ENCODE assay signal across 28 cellular contexts in genomic region chr2:17605691-17606090, GRCh38.
"Had no signal": no experiment of that assay in that cellular context is flagged by ENCODE, and none has a peak within 500 bp of the region (broad histone marks: within the 10 kb centered on the region; RNA-seq: fewer than 3 reads in every experiment).

No MANE protein-coding gene starts in this region.

- H3K27ac Mint-ChIP-seq: immature natural killer cell; mesothelial cell of epicardium; naive B cell; natural killer cell; nephron progenitor cell; neural progenitor cell; stimulated activated memory B cell treated with anti-CD40 and anti-IgM and Interleukin-4, amounts not matched to agents 10 μg/mL and 1 μg/mL and 100 μg/mL, for 72 hours; stimulated activated naive CD8-positive, alpha-beta T cell treated with anti-CD3 and anti-CD28 coated beads, Interleukin-15, amount 100 ng/mL, for 72 hours; type B pancreatic cell had no signal

- H3K36me3 ChIP-seq: left ventricle myocardium inferior, neural progenitor cell, neutrophil, right lobe of liver, tibial nerve, uterus had no signal

- H3K27me3 Mint-ChIP-seq: type B pancreatic cell had no signal

- H3K4me2 ChIP-seq: neural progenitor cell, smooth muscle cell had no signal

- H3K27me3 ChIP-seq: neural progenitor cell, neutrophil, right lobe of liver, tibial nerve, uterus had no signal

- H3K36me3 Mint-ChIP-seq: immature natural killer cell; mesothelial cell of epicardium; naive B cell; natural killer cell; neural progenitor cell; stimulated activated memory B cell treated with anti-CD40 and anti-IgM and Interleukin-4, amounts not matched to agents 10 μg/mL and 1 μg/mL and 100 μg/mL, for 72 hours; type B pancreatic cell had no signal

- FAIRE-seq: islet of Langerhans had no signal

- H3K4me3 Mint-ChIP-seq: immature natural killer cell; mesothelial cell of epicardium; naive B cell; natural killer cell; nephron progenitor cell; neural progenitor cell; stimulated activated memory B cell treated with anti-CD40 and anti-IgM and Interleukin-4, amounts not matched to agents 10 μg/mL and 1 μg/mL and 100 μg/mL, for 72 hours; stimulated activated naive CD8-positive, alpha-beta T cell treated with anti-CD3 and anti-CD28 coated beads, Interleukin-15, amount 100 ng/mL, for 72 hours; type B pancreatic cell had no signal

- DNase-seq: hypothalamus; immature natural killer cell; left ventricle myocardium inferior; mesendoderm; naive B cell; natural killer cell; nephron progenitor cell; occipital lobe; psoas muscle; right lobe of liver; stimulated activated CD4-positive, alpha-beta T cell treated with anti-CD3 and anti-CD28 coated beads, Interleukin-1b, Interleukin-23, amount 100 ng/mL, for 48 hours; stimulated activated CD4-positive, alpha-beta T cell treated with anti-CD3 and anti-CD28 coated beads, Interleukin-2, amount 100 ng/mL, for 48 hours; stimulated activated CD4-positive, alpha-beta T cell treated with anti-CD3 and anti-CD28 coated beads, Interleukin-4, amount 100 ng/mL, for 4 hours; stimulated activated CD8-positive, alpha-beta memory T cell treated with anti-CD3 and anti-CD28 coated beads, Interleukin-4, amount 100 ng/mL, for 48 hours; stimulated activated naive CD4-positive, alpha-beta T cell treated with Interleukin-2 at 50 U/mL for 16 hours; stimulated activated naive CD8-positive, alpha-beta T cell treated with anti-CD3 and anti-CD28 coated beads, Interleukin-15, amount 100 ng/mL, for 72 hours; substantia nigra; uterus had no signal

- H3K27ac ChIP-seq: left ventricle myocardium inferior, neural progenitor cell, neutrophil, parathyroid adenoma, psoas muscle, right lobe of liver, tibial nerve, uterus had no signal

- H3K4me1 Mint-ChIP-seq: immature natural killer cell; naive B cell; natural killer cell; stimulated activated memory B cell treated with anti-CD40 and anti-IgM and Interleukin-4, amounts not matched to agents 10 μg/mL and 1 μg/mL and 100 μg/mL, for 72 hours; stimulated activated naive CD8-positive, alpha-beta T cell treated with anti-CD3 and anti-CD28 coated beads, Interleukin-15, amount 100 ng/mL, for 72 hours had no signal

- H3K4me1 ChIP-seq: parathyroid adenoma, psoas muscle, right lobe of liver, tibial nerve, uterus had no signal

- H3K9me3 ChIP-seq: left ventricle myocardium inferior, neutrophil, psoas muscle, right lobe of liver, tibial nerve, uterus had no signal

- H3K79me2 ChIP-seq: parathyroid adenoma had no signal

- ATAC-seq: natural killer cell; psoas muscle; right lobe of liver; stimulated activated memory B cell treated with anti-CD40 and anti-IgM and Interleukin-4, amounts not matched to agents 10 μg/mL and 1 μg/mL and 100 μg/mL, for 72 hours; stimulated activated naive CD8-positive, alpha-beta T cell treated with anti-CD3 and anti-CD28 coated beads, Interleukin-15, amount 100 ng/mL, for 72 hours had no signal

- H2AFZ ChIP-seq: neural progenitor cell, parathyroid adenoma had no signal

- H3K9me3 Mint-ChIP-seq: mesothelial cell of epicardium; natural killer cell; nephron progenitor cell; neural progenitor cell; stimulated activated memory B cell treated with anti-CD40 and anti-IgM and Interleukin-4, amounts not matched to agents 10 μg/mL and 1 μg/mL and 100 μg/mL, for 72 hours; stimulated activated naive CD8-positive, alpha-beta T cell treated with anti-CD3 and anti-CD28 coated beads, Interleukin-15, amount 100 ng/mL, for 72 hours; type B pancreatic cell had no signal

- H3K9ac ChIP-seq: neural progenitor cell, parathyroid adenoma had no signal

- H3K4me3 ChIP-seq: left ventricle myocardium inferior, lung, neural progenitor cell, psoas muscle, right lobe of liver, smooth muscle cell, tibial nerve, uterus had no signal
